Comparison of ENCODE assay signal across 9 cellular contexts in genomic region chr2:106053116-106053515, GRCh38.
DNase-seq lines count a peak whose midpoint lies in the region; ATAC-seq and TF ChIP-seq lines count a peak whose summit lies in the region.
"Had no signal": no experiment of that assay in that cellular context is flagged by ENCODE, and none has a peak within 500 bp of the region (broad histone marks: within the 10 kb centered on the region; RNA-seq: fewer than 3 reads in every experiment).

No MANE protein-coding gene starts in this region.

- no peak overlapping the region for H3K9ac ChIP-seq in MM.1S (ENCODE audit: low read length)

- H3K27ac ChIP-seq in MM.1S (ENCODE audit: low read length): no peak overlapping the region

- H3K4me3 ChIP-seq in MM.1S (ENCODE audit: low read length) (no peak overlapping the region), cardiac fibroblast (replicated peaks in 1 of 2; ENCODE audit: low read depth in 2 of 2, low read length in 2 of 2) (no peak overlapping the region), retinal pigment epithelial cell (ENCODE audit: low read length) (no peak overlapping the region)

- H3F3A ChIP-seq in MM.1S (ENCODE audit: insufficient read depth, low read length): no peaks in the 10 kb centered on the region

- no peak overlapping the region for H2AFZ ChIP-seq in MM.1S (ENCODE audit: low read length)

- no peak for TF ChIP-seq CTCF in MM.1S (IDR thresholded peaks at IDR 0.05; ENCODE audit: low read length)
- no peak for TF ChIP-seq CTCF in cardiac fibroblast (IDR thresholded peaks at IDR 0.05; ENCODE audit: low read depth, low read length)
- no peak for TF ChIP-seq CTCF in retinal pigment epithelial cell (conservative IDR thresholded peaks at IDR 0.05; ENCODE audit: low read depth, low read length)

- DNase-seq in GM03348 (ENCODE audit: low spot score) (peak; percentile 52), MM.1S (peak; percentile 66), cardiac fibroblast (ENCODE audit: low read depth in 2 of 2) (peak; percentile 45 to 82), retinal pigment epithelial cell (ENCODE audit: low read depth) (peak; percentile 6), ecto neural progenitor cell (ENCODE audit: low spot score) (no peak), inferior parietal cortex (ENCODE audit: extremely low spot score) (no peak)
- DNase-seq: NCI-H446 had no signal

- H4K20me1 ChIP-seq in MM.1S (ENCODE audit: insufficient read depth, low read length): no peaks in the 10 kb centered on the region

- peaks cover 16% of the 10 kb centered on the region; the same call in 1 of the 2 replicates for H3K4me1 ChIP-seq in MM.1S (ENCODE audit: low read length)

- ATAC-seq in HG02678 (IDR thresholded peaks at IDR 0.05; ENCODE audit: unreplicated experiment): no peak
- no peak for ATAC-seq in HG03378 (IDR thresholded peaks at IDR 0.05; ENCODE audit: unreplicated experiment)

- H3K4me2 ChIP-seq in MM.1S (ENCODE audit: low read depth, low read length): no peak overlapping the region

- no peaks in the 10 kb centered on the region for H3K27me3 ChIP-seq in MM.1S (replicated peaks; ENCODE audit: insufficient read depth, low read length)

- no peaks in the 10 kb centered on the region for H3K79me2 ChIP-seq in MM.1S (ENCODE audit: low read length)

- H3K36me3 ChIP-seq in MM.1S (replicated peaks; ENCODE audit: insufficient read depth, low read length): no peaks in the 10 kb centered on the region

- H3K9me2 ChIP-seq in MM.1S (replicated peaks; ENCODE audit: insufficient read depth, low read length): no peaks in the 10 kb centered on the region

- no peaks in the 10 kb centered on the region for H3K9me3 ChIP-seq in MM.1S (replicated peaks; ENCODE audit: insufficient read depth, low read length)

Comparison
In these comparisons a context has a peak if more than half of its experiments do, and no peak if none do; other contexts are left out.
1. DNase-seq: peak in GM03348 (single experiment), MM.1S (single experiment), cardiac fibroblast (2 of 2) and retinal pigment epithelial cell (single experiment); none in ecto neural progenitor cell (single experiment) and inferior parietal cortex (single experiment).